18 cellular contexts compared by ENCODE assay signal in genomic region chr13:85737952-85738351, GRCh38.
DNase-seq lines count a peak whose midpoint lies in the region; ATAC-seq and TF ChIP-seq lines count a peak whose summit lies in the region.
"Had no signal": no experiment of that assay in that cellular context is flagged by ENCODE, and none has a peak within 500 bp of the region (broad histone marks: within the 10 kb centered on the region; RNA-seq: fewer than 3 reads in every experiment).

No MANE protein-coding gene starts in this region.

- H3K9me2 ChIP-seq in GM23338 (ENCODE audit: insufficient read depth) (no peaks in the 10 kb centered on the region), Karpas-422 (replicated peaks; ENCODE audit: insufficient read depth, low read length) (no peaks in the 10 kb centered on the region)

- H3K9me3 ChIP-seq in BE2C = no peaks in the 10 kb centered on the region
- no peaks in the 10 kb centered on the region for H3K9me3 ChIP-seq in Karpas-422 (ENCODE audit: low read length)
- H3K9me3 ChIP-seq in uterus = no peaks in the 10 kb centered on the region
- H3K9me3 ChIP-seq: A549, SJSA1 had no signal

- H3K4me2 ChIP-seq in GM23338 (no peak overlapping the region), Karpas-422 (ENCODE audit: low read depth, low read length, poor library complexity, severe bottlenecking) (no peak overlapping the region)
- H3K4me2 ChIP-seq: A549 had no signal

- H3K4me1 Mint-ChIP-seq in GM23338 = peaks cover 49% of the 10 kb centered on the region
- H3K4me1 Mint-ChIP-seq in CD14-positive monocyte = no peaks in the 10 kb centered on the region

- peaks cover 2% of the 10 kb centered on the region; the same call in 1 of the 3 replicates for H3K9me3 Mint-ChIP-seq in GM23338
- peaks cover 0 to 4% (median 2%) of the 10 kb centered on the region in 7 donors for H3K9me3 Mint-ChIP-seq in CD14-positive monocyte
- H3K9me3 Mint-ChIP-seq: T-helper 1 cell treated with Interleukin-12 subunit alpha and Interleukin-12 subunit beta and Interleukin-4 antibody, amounts not matched to agents 30 μg/mL and 1 μg/mL, for 36 hours had no signal

- H3K27me3 Mint-ChIP-seq in GM23338 (ENCODE audit: insufficient read depth, low read depth, poor library complexity) (no peaks in the 10 kb centered on the region), CD14-positive monocyte (ENCODE audit: low read depth in 3 of 3) (no peaks in the 10 kb centered on the region)

- H3K27ac Mint-ChIP-seq in GM23338 (peak overlapping the region; percentile 53; the same call in 1 of the 2 replicates), CD14-positive monocyte (no peak overlapping the region)
- H3K27ac Mint-ChIP-seq: T-helper 1 cell treated with Interleukin-12 subunit alpha and Interleukin-12 subunit beta and Interleukin-4 antibody, amounts not matched to agents 30 μg/mL and 1 μg/mL, for 36 hours had no signal

- intact Hi-C loops in CD14-positive monocyte (cut with micrococcal nuclease) (no loop called here), uterus (cut with DNase I; ENCODE audit: low total_unique reads) (no loop called here)

- H3K36me3 Mint-ChIP-seq in GM23338 (ENCODE audit: low read depth) (peaks cover 16% of the 10 kb centered on the region), CD14-positive monocyte (no peaks in the 10 kb centered on the region)

- H3K36me3 ChIP-seq in BE2C (no peaks in the 10 kb centered on the region), GM23338 (ENCODE audit: insufficient read depth) (no peaks in the 10 kb centered on the region), Karpas-422 (ENCODE audit: insufficient read depth, low read length) (no peaks in the 10 kb centered on the region), uterus (no peaks in the 10 kb centered on the region)
- H3K36me3 ChIP-seq: SJSA1 had no signal

- H3K27me3 ChIP-seq in BE2C (no peaks in the 10 kb centered on the region), GM23338 (ENCODE audit: insufficient read depth) (no peaks in the 10 kb centered on the region), Karpas-422 (ENCODE audit: low read length) (no peaks in the 10 kb centered on the region), uterus (no peaks in the 10 kb centered on the region)
- H3K27me3 ChIP-seq: SJSA1 had no signal

- H4K20me1 ChIP-seq in GM23338 (replicated peaks; ENCODE audit: insufficient read depth) = no peaks in the 10 kb centered on the region
- no peaks in the 10 kb centered on the region for H4K20me1 ChIP-seq in Karpas-422 (ENCODE audit: insufficient read depth, low read depth, low read length)

- ATAC-seq in GM23338 = no peak
- ATAC-seq: A549 had no signal

- H3K9ac ChIP-seq in Karpas-422 (ENCODE audit: low read length) = no peak overlapping the region
- H3K9ac ChIP-seq: GM23248 had no signal

- H3K4me1 ChIP-seq in BE2C (no peaks in the 10 kb centered on the region), GM23338 (ENCODE audit: insufficient read depth) (peaks cover 45% of the 10 kb centered on the region), Karpas-422 (ENCODE audit: low read length) (no peaks in the 10 kb centered on the region), uterus (no peaks in the 10 kb centered on the region)
- H3K4me1 ChIP-seq: A549, SJSA1 had no signal

- no peak for DNase-seq in BE2C
- DNase-seq in GM23338 (ENCODE audit: low spot score) = no peak
- DNase-seq in Karpas-422 = no peak
- peak; percentile 27 for DNase-seq in OCI-M1 (lab: John Stamatoyannopoulos, UW)
- DNase-seq in RPMI8226 = no peak
- no peak for DNase-seq in CD14-positive monocyte (ENCODE audit: low spot score)
- DNase-seq in uterus = no peak
- DNase-seq in SIG-M5 (lab: John Stamatoyannopoulos, UW) = no peak
- DNase-seq: C1 segment of cervical spinal cord, DMS79 treated with DMSO at 0.1 percent for 48 hours, GM23248, NCI-H1092, NCI-H2081 treated with DMSO at 0.1 percent for 48 hours, NCI-H446 treated with DMSO at 0.1 percent for 48 hours, NCI-H69 had no signal

- H3K27ac ChIP-seq in GM23338 (ENCODE audit: low read depth) = no peak overlapping the region
- no peak overlapping the region for H3K27ac ChIP-seq in Karpas-422 (ENCODE audit: low read length)
- H3K27ac ChIP-seq in uterus = no peak overlapping the region
- H3K27ac ChIP-seq: A549, GM23248, SJSA1 had no signal

- H3K79me2 ChIP-seq in GM23338 (replicated peaks; ENCODE audit: insufficient read depth) (no peaks in the 10 kb centered on the region), Karpas-422 (ENCODE audit: low read length) (no peaks in the 10 kb centered on the region)

- TF ChIP-seq POLR2A in uterus (IDR thresholded peaks at IDR 0.05) = no peak

- H3K4me3 ChIP-seq in BE2C (ENCODE audit: low read depth, low read length) = no peak overlapping the region
- no peak overlapping the region for H3K4me3 ChIP-seq in GM23338
- no peak overlapping the region for H3K4me3 ChIP-seq in Karpas-422 (ENCODE audit: low read length)
- no peak overlapping the region for H3K4me3 ChIP-seq in uterus
- H3K4me3 ChIP-seq: A549, GM23248, SJSA1 had no signal

- peak; percentile 17; the same call in 1 of the 2 replicates for TF ChIP-seq CTCF in BE2C (IDR thresholded peaks at IDR 0.05; ENCODE audit: low read depth, low read length)
- TF ChIP-seq CTCF in GM23338 (conservative IDR thresholded peaks at IDR 0.05; ENCODE audit: low read depth in 2 of 2) = peak in 1 of 2 experiments; percentile 21; a peak in 3 of 4 replicates
- TF ChIP-seq CTCF in CD14-positive monocyte (IDR thresholded peaks at IDR 0.05) = no peak
- no peak for TF ChIP-seq CTCF in uterus (IDR thresholded peaks at IDR 0.05)

- no peaks in the 10 kb centered on the region for H3F3A ChIP-seq in GM23338 (replicated peaks; ENCODE audit: low read depth)

- H2AFZ ChIP-seq in GM23338 (no peak overlapping the region), Karpas-422 (ENCODE audit: low read length) (peak overlapping the region; percentile 75; the same call in 1 of the 2 replicates)
- H2AFZ ChIP-seq: GM23248 had no signal

- no peak overlapping the region for H3K4me3 Mint-ChIP-seq in GM23338
- H3K4me3 Mint-ChIP-seq in CD14-positive monocyte = no peak overlapping the region
- H3K4me3 Mint-ChIP-seq: T-helper 1 cell treated with Interleukin-12 subunit alpha and Interleukin-12 subunit beta and Interleukin-4 antibody, amounts not matched to agents 30 μg/mL and 1 μg/mL, for 36 hours had no signal

TF ChIP-seq in GM23338, 12 proteins besides CTCF, POLR2A, EP300 and RAD21 (continues in another document):
- no peak for TF ChIP-seq ZNF462 (CRISPR knock-in tag; IDR thresholded peaks at IDR 0.05)
